In the genomic region with DNA sequence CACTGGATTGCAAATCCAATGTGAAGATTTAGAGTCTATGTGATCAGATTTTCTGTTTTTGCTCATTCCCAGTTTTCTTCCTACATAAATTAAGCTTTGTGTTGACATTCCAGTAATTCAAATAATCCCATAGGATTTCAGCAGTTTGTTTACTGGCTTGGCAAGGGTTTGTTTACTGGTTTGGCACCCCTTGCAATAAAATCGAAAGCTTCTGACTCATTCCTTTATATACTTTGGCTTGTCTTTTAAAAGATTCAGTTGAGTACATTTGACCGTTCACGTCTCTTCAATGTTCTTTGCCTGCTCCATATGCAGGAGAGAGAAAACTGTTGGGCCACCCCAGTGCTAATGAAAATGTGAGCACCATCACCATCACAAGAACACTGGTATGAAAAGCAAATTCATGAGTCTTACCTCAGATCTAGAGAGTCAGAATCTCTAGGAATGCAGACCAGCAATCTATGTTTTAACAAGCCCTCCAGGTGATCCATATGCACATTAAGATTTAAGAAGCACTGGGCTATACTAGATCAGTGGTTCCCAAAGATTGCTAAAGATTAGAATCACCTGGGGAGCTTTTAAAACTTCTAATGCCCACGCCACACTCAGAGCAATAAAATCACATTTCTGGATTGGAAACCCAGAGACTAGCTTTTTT, we compare ENCODE assay signal across 15 cellular contexts. TPM values are rescaled to one million over a fixed set of nuclear protein-coding genes. Genes with fewer than 3 reads are reported as not detected.
A peak's percentile ranks its signal among the peaks of the same experiment; 100 is the strongest.
DNase-seq lines count a peak whose midpoint lies in the region; TF ChIP-seq lines count a peak whose summit lies in the region.
"Had no signal": no experiment of that assay in that cellular context is flagged by ENCODE, and none has a peak within 500 bp of the region (broad histone marks: within the 10 kb centered on the region; RNA-seq: fewer than 3 reads in every experiment).

No MANE protein-coding gene starts in this region.

- H3K4me1 Mint-ChIP-seq in MCF 10A (ENCODE audit: insufficient read depth, unreplicated experiment) = no peaks in the 10 kb centered on the region

- no peak overlapping the region for H3K27ac Mint-ChIP-seq in MCF 10A (ENCODE audit: low read depth, unreplicated experiment)

- H3K79me2 ChIP-seq in smooth muscle cell (ENCODE audit: low read depth) = no peaks in the 10 kb centered on the region
- no peaks in the 10 kb centered on the region for H3K79me2 ChIP-seq in Karpas-422 (ENCODE audit: low read length)

- H3K9me2 ChIP-seq in Karpas-422 (replicated peaks; ENCODE audit: insufficient read depth, low read length) = no peaks in the 10 kb centered on the region

- H3K4me3 ChIP-seq in breast epithelium = no peak overlapping the region
- no peak overlapping the region for H3K4me3 ChIP-seq in fibroblast of mammary gland (ENCODE audit: control insufficient read depth, low read depth, low read length)
- H3K4me3 ChIP-seq in smooth muscle cell = no peak overlapping the region
- no peak overlapping the region for H3K4me3 ChIP-seq in Karpas-422 (ENCODE audit: low read length)
- no peak overlapping the region for H3K4me3 ChIP-seq in adrenal gland

- H4K20me1 ChIP-seq in smooth muscle cell (ENCODE audit: low read depth) (no peaks in the 10 kb centered on the region), Karpas-422 (ENCODE audit: insufficient read depth, low read depth, low read length) (no peaks in the 10 kb centered on the region)

- DNase-seq in MCF 10A (ENCODE audit: unreplicated experiment) (peak; percentile 36), breast epithelium (ENCODE audit: low spot score in 2 of 2) (no peak), amniotic epithelial cell (ENCODE audit: low read depth) (peak; percentile 22), fibroblast of mammary gland (ENCODE audit: low read depth) (peak; percentile 71), smooth muscle cell (lab: John Stamatoyannopoulos, UW; ENCODE audit: unreplicated experiment) (no peak), posterior cingulate gyrus (no peak), Karpas-422 (no peak), adrenal gland (no peak)
- DNase-seq: C1 segment of cervical spinal cord, NCI-H1092 treated with DMSO at 0.1 percent for 48 hours, NCI-H1694, NCI-H345, NCI-H526 treated with DMSO at 0.1 percent for 48 hours, RPMI8226 had no signal

- H3K9me3 Mint-ChIP-seq in MCF 10A (ENCODE audit: unreplicated experiment) = peaks cover 6% of the 10 kb centered on the region

- H3K36me3 ChIP-seq in breast epithelium = no peaks in the 10 kb centered on the region
- H3K36me3 ChIP-seq in smooth muscle cell (ENCODE audit: low read depth) = peaks cover 4% of the 10 kb centered on the region
- H3K36me3 ChIP-seq in Karpas-422 (ENCODE audit: insufficient read depth, low read length) = no peaks in the 10 kb centered on the region
- no peaks in the 10 kb centered on the region for H3K36me3 ChIP-seq in adrenal gland (replicated peaks in 1 of 2)

- no peak for TF ChIP-seq CTCF in MCF 10A (IDR thresholded peaks at IDR 0.05; ENCODE audit: unreplicated experiment)
- TF ChIP-seq CTCF in breast epithelium (IDR thresholded peaks at IDR 0.05) = no peak
- TF ChIP-seq CTCF in fibroblast of mammary gland (conservative IDR thresholded peaks at IDR 0.05; ENCODE audit: control insufficient read depth, insufficient read depth, low read depth, low read length) = no peak
- no peak for TF ChIP-seq CTCF in smooth muscle cell (IDR thresholded peaks at IDR 0.05; ENCODE audit: borderline replicate concordance, insufficient read depth, poor library complexity, severe bottlenecking)
- no peak for TF ChIP-seq CTCF in adrenal gland (IDR thresholded peaks at IDR 0.05)

- H3K9ac ChIP-seq in smooth muscle cell (ENCODE audit: low read depth) (no peak overlapping the region), Karpas-422 (ENCODE audit: low read length) (no peak overlapping the region)

- no peaks in the 10 kb centered on the region for H3K4me1 ChIP-seq in breast epithelium
- no peaks in the 10 kb centered on the region for H3K4me1 ChIP-seq in smooth muscle cell (ENCODE audit: low read depth)
- H3K4me1 ChIP-seq in Karpas-422 (ENCODE audit: low read length) = no peaks in the 10 kb centered on the region
- H3K4me1 ChIP-seq in adrenal gland (replicated peaks in 1 of 2) = no peaks in the 10 kb centered on the region

- peaks cover 76% of the 10 kb centered on the region for H3K27me3 Mint-ChIP-seq in MCF 10A (ENCODE audit: insufficient read depth, unreplicated experiment)

- no TSS peak for BruUV-seq in MCF 10A (replicated peaks; lab: Mats Ljungman, UMichigan)

- H2AFZ ChIP-seq in smooth muscle cell (ENCODE audit: low read depth) = no peak overlapping the region
- no peak overlapping the region for H2AFZ ChIP-seq in Karpas-422 (ENCODE audit: low read length)

- H3K27me3 ChIP-seq in breast epithelium (no peaks in the 10 kb centered on the region), smooth muscle cell (ENCODE audit: low read depth) (peaks cover 41% of the 10 kb centered on the region), Karpas-422 (ENCODE audit: low read length) (no peaks in the 10 kb centered on the region), adrenal gland (no peaks in the 10 kb centered on the region)

- H3K9me3 ChIP-seq in breast epithelium = no peaks in the 10 kb centered on the region
- no peaks in the 10 kb centered on the region for H3K9me3 ChIP-seq in smooth muscle cell (replicated peaks; ENCODE audit: low read depth)
- no peaks in the 10 kb centered on the region for H3K9me3 ChIP-seq in Karpas-422 (ENCODE audit: low read length)
- H3K9me3 ChIP-seq in adrenal gland (replicated peaks in 1 of 3) = no peaks in the 10 kb centered on the region

- H3K4me2 ChIP-seq in smooth muscle cell (peak overlapping the region; percentile 3), Karpas-422 (ENCODE audit: low read depth, low read length, poor library complexity, severe bottlenecking) (no peak overlapping the region)

- intact Hi-C loops in MCF 10A (cut with micrococcal nuclease) = no loop called here
- intact Hi-C loops in breast epithelium (cut with DNase I; ENCODE audit: low total_unique reads) = no loop called here
- intact Hi-C loops in posterior cingulate gyrus (cut with DNase I) = no loop called here
- intact Hi-C loops in adrenal gland (cut with DNase I) = no loop called here

- H3K36me3 Mint-ChIP-seq in MCF 10A (ENCODE audit: insufficient read depth, unreplicated experiment) = no peaks in the 10 kb centered on the region

- H3F3A ChIP-seq in smooth muscle cell (ENCODE audit: low read depth) = no peaks in the 10 kb centered on the region

- POLR2A ChIA-PET in MCF 10A (lab: Yijun Ruan, JAX) = no interaction called here

- 24% methylated on average over 4 of the region's 4 CpGs for WGBS in smooth muscle cell (ENCODE audit: low lambda C conversion rate)
- 67 to 82% (median 77%) methylated on average over 4 of the region's 4 CpGs for WGBS in adrenal gland, 4 donors

- no peak overlapping the region for H3K27ac ChIP-seq in breast epithelium
- no peak overlapping the region for H3K27ac ChIP-seq in smooth muscle cell (ENCODE audit: low read depth)
- H3K27ac ChIP-seq in Karpas-422 (ENCODE audit: low read length) = no peak overlapping the region
- H3K27ac ChIP-seq in adrenal gland = no peak overlapping the region
- H3K27ac ChIP-seq: 22Rv1 had no signal

- CTCF ChIA-PET in MCF 10A (lab: Yijun Ruan, JAX) = interaction anchor here (0.6 to 6.5 kb wide), 3 partner anchors 13 to 232 kb away, joined by 3 to 29 read pairs (median 3); no protein-coding TSS in a partner anchor

- TF ChIP-seq POLR2A in breast epithelium (IDR thresholded peaks at IDR 0.05) (no peak), adrenal gland (IDR thresholded peaks at IDR 0.05) (no peak)

- no peak overlapping the region for H3K4me3 Mint-ChIP-seq in MCF 10A (ENCODE audit: unreplicated experiment)

RNA-seq across cellular contexts. Expression of a gene that starts 32.8 kb away (rescaled TPM):
- total RNA-seq in MCF 10A (2022) (0.15 TPM in 1 of 2 replicates, not detected in the other), breast epithelium (under 1 TPM in 1 of 3 donors, not detected in 2; 0.48 TPM), smooth muscle cell (0.09 TPM in 1 of 2 replicates, not detected in the other), adrenal gland (under 1 TPM in 2 of 8 donors, not detected in 6; 0.14 to 0.48 TPM)
- polyA plus RNA-seq in smooth muscle cell (not detected in 2 replicates), adrenal gland (under 1 TPM in 1 of 3 donors, not detected in 2; 0.03 TPM)
- total RNA-seq in Karpas-422 (2014; rRNA removed; shearing (Covaris generic); ENCODE audit: low replicate concordance) = not detected in 2 replicates

Comparison
In these comparisons a context has a peak if more than half of its experiments do, and no peak if none do; other contexts are left out.
1. DNase-seq: peak in MCF 10A (single experiment), amniotic epithelial cell (single experiment) and fibroblast of mammary gland (single experiment); none in breast epithelium (0 of 2), smooth muscle cell (single experiment), posterior cingulate gyrus (0 of 10), Karpas-422 (single experiment) and adrenal gland (0 of 7).